In genomic region chr10:79013406-79013805, GRCh38 we compare ENCODE assay signal across 17 cellular contexts. TPM values are rescaled to one million over a fixed set of nuclear protein-coding genes. Genes with fewer than 3 reads are reported as not detected.
DNase-seq lines count a peak whose midpoint lies in the region; ATAC-seq and TF ChIP-seq lines count a peak whose summit lies in the region.
"Had no signal": no experiment of that assay in that cellular context is flagged by ENCODE, and none has a peak within 500 bp of the region (broad histone marks: within the 10 kb centered on the region; RNA-seq: fewer than 3 reads in every experiment).

No MANE protein-coding gene starts in this region.

- no peaks in the 10 kb centered on the region for H3K4me1 ChIP-seq in iPS-15b (ENCODE audit: control insufficient read depth, insufficient read depth, low read length)
- H3K4me1 ChIP-seq in right lobe of liver, result peaks cover 0 to 17% (median 5%) of the 10 kb centered on the region in 4 donors
- peaks cover 39 to 42% of the 10 kb centered on the region in 2 donors for H3K4me1 ChIP-seq in thyroid gland
- H3K4me1 ChIP-seq in esophagus squamous epithelium, result peaks cover 0 to 13% (median 5%) of the 10 kb centered on the region in 3 donors

- DNase-seq in astrocyte of the hippocampus (ENCODE audit: low read depth, low spot score) (peak; percentile 18), right lobe of liver (peak; percentile 81 to 88 (median 82)), thyroid gland (peak; percentile 84 to 87), esophagus squamous epithelium (lab: John Stamatoyannopoulos, UW) (no peak), midbrain (lab: John Stamatoyannopoulos, UW) (no peak), COLO829 (ENCODE audit: low spot score) (no peak)
- DNase-seq: ACHN; BE2C; C1 segment of cervical spinal cord; CD4-positive, CD25-positive, alpha-beta regulatory T cell; CD8-positive, alpha-beta memory T cell; DMS153; DMS79; GDM1; GOT3; H9 had no signal

- H3K27ac ChIP-seq in right lobe of liver (peak overlapping the region in 1 of 3 donors; percentile 16), thyroid gland (peak overlapping the region; percentile 91 to 99 (median 96)), esophagus squamous epithelium (no peak overlapping the region)

- peak overlapping the region; percentile 1 for H3K9ac ChIP-seq in iPS-15b (ENCODE audit: low read depth, low read length)

- 40% methylated on average over 8 of the region's 8 CpGs for WGBS in right lobe of liver (ENCODE audit: insufficient coverage, low coverage, low lambda C conversion rate, missing lambda C conversion rate)
- 21 to 43% methylated on average over 8 of the region's 8 CpGs for WGBS in thyroid gland, 2 donors
- 86 to 92% methylated on average over 4 to 7 of the region's 8 CpGs for WGBS in esophagus squamous epithelium, 2 donors

- TF ChIP-seq POLR2A in right lobe of liver (IDR thresholded peaks at IDR 0.05) (no peak), thyroid gland (IDR thresholded peaks at IDR 0.05) (no peak), esophagus squamous epithelium (IDR thresholded peaks at IDR 0.05) (no peak)

- H3K36me3 ChIP-seq in iPS-15b (ENCODE audit: control insufficient read depth, insufficient read depth, low read length) (no peaks in the 10 kb centered on the region), right lobe of liver (no peaks in the 10 kb centered on the region), thyroid gland (no peaks in the 10 kb centered on the region), esophagus squamous epithelium (no peaks in the 10 kb centered on the region)
- H3K36me3 ChIP-seq: BE2C had no signal

- no peak for TF ChIP-seq CTCF in right lobe of liver (IDR thresholded peaks at IDR 0.05)
- TF ChIP-seq CTCF in thyroid gland (IDR thresholded peaks at IDR 0.05), result no peak
- TF ChIP-seq CTCF in esophagus squamous epithelium (IDR thresholded peaks at IDR 0.05), result no peak

- no peaks in the 10 kb centered on the region for H3K9me3 ChIP-seq in iPS-15b (ENCODE audit: control insufficient read depth, insufficient read depth, low read length)
- no peaks in the 10 kb centered on the region for H3K9me3 ChIP-seq in right lobe of liver
- H3K9me3 ChIP-seq in thyroid gland, result no peaks in the 10 kb centered on the region
- H3K9me3 ChIP-seq in esophagus squamous epithelium, result no peaks in the 10 kb centered on the region
- H3K9me3 ChIP-seq: BE2C had no signal

- intact Hi-C loops in right lobe of liver (cut with DNase I) (no loop called here), thyroid gland (cut with DNase I) (no loop called here), esophagus squamous epithelium (cut with DNase I) (no loop called here)

- H3K27me3 ChIP-seq in iPS-15b (ENCODE audit: control insufficient read depth, insufficient read depth, low read length) (peaks cover 3% of the 10 kb centered on the region), right lobe of liver (no peaks in the 10 kb centered on the region), thyroid gland (no peaks in the 10 kb centered on the region), esophagus squamous epithelium (no peaks in the 10 kb centered on the region)
- H3K27me3 ChIP-seq: BE2C had no signal

- no peak overlapping the region for H3K4me3 ChIP-seq in iPS-15b (ENCODE audit: low read depth, low read length)
- no peak overlapping the region for H3K4me3 ChIP-seq in right lobe of liver
- no peak overlapping the region for H3K4me3 ChIP-seq in thyroid gland (replicated peaks in 1 of 3)
- H3K4me3 ChIP-seq in esophagus squamous epithelium, result no peak overlapping the region

- ATAC-seq in right lobe of liver, result peak; percentile 94 to 96 (median 96)

RNA-seq across cellular contexts. Expression of gene ZMIZ1, which starts 55.4 kb away (rescaled TPM):
- total RNA-seq in right lobe of liver (10 to 100 TPM in 5 of 6 experiments, 1 to 10 TPM in 1; 9.9 to 22.8 (median 12.3) TPM), thyroid gland (100 to 1,000 TPM in 2 of 4 donors, 10 to 100 TPM in 2; 59.9 to 128 (median 94.4) TPM), esophagus squamous epithelium (10 to 100 TPM; 28.2 to 79.5 (median 40.4) TPM)

Comparison
In these comparisons a context has a peak if more than half of its experiments do, and no peak if none do; other contexts are left out.
1. DNase-seq: peak in astrocyte of the hippocampus (single experiment), right lobe of liver (3 of 3) and thyroid gland (2 of 2); none in esophagus squamous epithelium (single experiment), midbrain (single experiment) and COLO829 (single experiment).
2. H3K27ac ChIP-seq: peak in thyroid gland (3 of 3); none in esophagus squamous epithelium (0 of 4).